ENCODE assay signal across 20 cellular contexts in the genomic region with DNA sequence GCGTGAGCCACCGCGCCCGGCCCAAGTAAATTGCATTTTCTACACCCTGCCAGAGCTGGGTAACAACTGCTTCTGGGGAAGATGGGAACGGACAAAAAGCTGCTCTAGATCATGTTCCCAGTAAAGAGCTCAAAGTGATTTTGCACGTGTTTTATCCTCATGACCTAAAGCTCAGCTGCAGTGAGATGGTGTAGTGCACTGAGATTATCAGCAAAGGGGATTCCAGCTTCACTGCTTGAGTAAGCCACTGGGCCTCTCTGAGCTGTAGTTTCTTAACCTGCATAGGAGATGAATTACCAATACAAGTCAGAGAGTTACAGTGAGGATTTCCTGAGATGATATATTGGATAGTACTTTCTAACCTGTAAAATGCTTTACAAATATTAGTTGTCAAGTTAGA. TPM values are rescaled to one million over a fixed set of nuclear protein-coding genes. Genes with fewer than 3 reads are reported as not detected.
DNase-seq lines count a peak whose midpoint lies in the region; ATAC-seq and TF ChIP-seq lines count a peak whose summit lies in the region.
"Had no signal": no experiment of that assay in that cellular context is flagged by ENCODE, and none has a peak within 500 bp of the region (broad histone marks: within the 10 kb centered on the region; RNA-seq: fewer than 3 reads in every experiment).

No MANE protein-coding gene starts in this region.

- peak; percentile 51 for DNase-seq in NCI-H82 (lab: John Stamatoyannopoulos, UW)
- DNase-seq in NCI-H82 treated with DMSO at 0.1 percent for 48 hours (lab: John Stamatoyannopoulos, UW; ENCODE audit: unreplicated experiment), result no peak
- DNase-seq in left ventricle myocardium inferior, result no peak
- no peak for DNase-seq in NCI-H69 (lab: John Stamatoyannopoulos, UW)
- no peak for DNase-seq in EL
- DNase-seq: BE2C; Calu3; CD4-positive, alpha-beta memory T cell; NCI-H1105 treated with DMSO at 0.1 percent for 48 hours; NCI-H1694 treated with DMSO at 0.1 percent for 48 hours; NCI-H2107; NCI-H226; NCI-H526 treated with DMSO at 0.1 percent for 48 hours; PC-9 had no signal

- intact Hi-C loops in left ventricle myocardium inferior (cut with micrococcal nuclease), result no loop called here

- H3K4me1 ChIP-seq in left ventricle myocardium inferior, result peaks cover 53% of the 10 kb centered on the region
- H3K4me1 ChIP-seq: BE2C had no signal

- H3K27ac ChIP-seq in VCaP (peak overlapping the region; percentile 81), left ventricle myocardium inferior (replicated peaks) (peak overlapping the region; percentile 75), temporal lobe (ENCODE audit: low read depth, low read length) (peak overlapping the region; percentile 92)
- H3K27ac ChIP-seq: 22Rv1, PC-9 had no signal

- H3K36me3 ChIP-seq in left ventricle myocardium inferior, result peaks cover 2% of the 10 kb centered on the region
- H3K36me3 ChIP-seq: BE2C had no signal

- H3K9me3 ChIP-seq in left ventricle myocardium inferior (replicated peaks), result peaks cover 13% of the 10 kb centered on the region
- H3K9me3 ChIP-seq: BE2C had no signal

- H3K4me3 ChIP-seq in left ventricle myocardium inferior, result no peak overlapping the region
- H3K4me3 ChIP-seq: GM12878, PC-9 had no signal

- TF ChIP-seq CTCF in VCaP (conservative IDR thresholded peaks at IDR 0.05), result no peak
- TF ChIP-seq CTCF in left ventricle myocardium inferior (IDR thresholded peaks at IDR 0.05; ENCODE audit: borderline replicate concordance), result no peak

- no peaks in the 10 kb centered on the region for H3K27me3 ChIP-seq in left ventricle myocardium inferior (ENCODE audit: low read depth)
- H3K27me3 ChIP-seq: BE2C had no signal

- ATAC-seq in SK-N-SH treated with all-trans-retinoic acid at 6 μM for 48 hours, result no peak
- ATAC-seq: GM12878 had no signal

TF ChIP-seq in SK-N-SH treated with all-trans-retinoic acid at 6 μM for 48 hours, 23 proteins besides CTCF, POLR2A, EP300 and RAD21:
- TF ChIP-seq TOX (CRISPR knock-in tag; IDR thresholded peaks at IDR 0.05; ENCODE audit: borderline replicate concordance) (no peak), ZFP3 (CRISPR knock-in tag; IDR thresholded peaks at IDR 0.05) (no peak), GLIS3 (CRISPR knock-in tag; IDR thresholded peaks at IDR 0.05) (no peak), ZC3H10 (CRISPR knock-in tag; IDR thresholded peaks at IDR 0.05) (no peak)

RNA-seq across cellular contexts. Expression of a gene that starts 57.8 kb away (rescaled TPM):
- total RNA-seq in left ventricle myocardium inferior, result 155 TPM
- 5.9 TPM for total RNA-seq in temporal lobe
- total RNA-seq: G401 had no signal

Comparison
In these comparisons a context has a peak if more than half of its experiments do, and no peak if none do; other contexts are left out.
1. RNA of a gene that starts 57.8 kb away (total RNA-seq): 155 TPM in left ventricle myocardium inferior (single experiment); 5.9 TPM in temporal lobe (single experiment); every median in the first group is over 10 times any median in the second.
2. Peak in every context shown above with its lines, with median percentiles within 50 percentile points of each other: H3K27ac ChIP-seq.